Comparison of ENCODE assay signal across 2 cellular contexts in the genomic region with DNA sequence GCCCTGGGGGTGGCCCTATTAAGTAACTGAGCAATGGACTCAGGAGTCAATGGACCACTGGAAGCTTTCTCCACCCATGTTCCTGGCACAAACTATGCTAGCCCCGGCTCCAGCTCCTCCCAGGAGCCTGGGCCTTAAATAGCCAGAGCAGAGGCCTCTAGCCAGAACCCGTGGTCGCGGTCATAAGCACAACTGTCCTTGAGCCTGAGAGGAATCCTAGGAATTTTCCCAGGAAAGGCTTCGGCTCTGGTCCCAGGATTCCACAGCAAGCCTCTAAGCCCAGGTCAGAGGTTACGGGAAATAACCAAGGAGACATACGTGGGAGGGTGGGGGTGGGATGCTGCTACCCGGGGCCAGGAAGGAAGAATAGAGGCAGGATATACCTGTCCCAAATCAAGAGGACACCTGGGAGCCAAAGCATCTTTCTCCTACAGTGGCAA.
TF ChIP-seq lines count a peak whose summit lies in the region.

No MANE protein-coding gene starts in this region.

TF ChIP-seq in IMR-90, 13 proteins besides CTCF, POLR2A, EP300 and RAD21:
- TF ChIP-seq MAZ (IDR thresholded peaks at IDR 0.05; ENCODE audit: borderline replicate concordance, low read depth, low read length), result no peak
- TF ChIP-seq NFE2L2 (IDR thresholded peaks at IDR 0.05; ENCODE audit: low read depth, low read length), result no peak
- TF ChIP-seq SMC3 (IDR thresholded peaks at IDR 0.05; ENCODE audit: low read depth, low read length), result no peak
- TF ChIP-seq RCOR1 (IDR thresholded peaks at IDR 0.05; ENCODE audit: insufficient replicate concordance, low read length), result no peak
- TF ChIP-seq, protein P1, sequence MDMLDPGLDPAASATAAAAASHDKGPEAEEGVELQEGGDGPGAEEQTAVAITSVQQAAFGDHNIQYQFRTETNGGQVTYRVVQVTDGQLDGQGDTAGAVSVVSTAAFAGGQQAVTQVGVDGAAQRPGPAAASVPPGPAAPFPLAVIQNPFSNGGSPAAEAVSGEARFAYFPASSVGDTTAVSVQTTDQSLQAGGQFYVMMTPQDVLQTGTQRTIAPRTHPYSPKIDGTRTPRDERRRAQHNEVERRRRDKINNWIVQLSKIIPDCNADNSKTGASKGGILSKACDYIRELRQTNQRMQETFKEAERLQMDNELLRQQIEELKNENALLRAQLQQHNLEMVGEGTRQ (IDR thresholded peaks at IDR 0.05; ENCODE audit: low read depth, low read length), result no peak
- TF ChIP-seq FOS (IDR thresholded peaks at IDR 0.05; ENCODE audit: low read depth, low read length), result no peak
- TF ChIP-seq MAFK (IDR thresholded peaks at IDR 0.05; ENCODE audit: low read depth, low read length), result no peak
- TF ChIP-seq CHD1 (IDR thresholded peaks at IDR 0.05; ENCODE audit: low read depth, low read length), result no peak
- TF ChIP-seq CEBPB (IDR thresholded peaks at IDR 0.05; ENCODE audit: low read depth, low read length), result no peak
- TF ChIP-seq MXI1 (IDR thresholded peaks at IDR 0.05; ENCODE audit: borderline replicate concordance, low read depth, low read length), result no peak
- TF ChIP-seq, protein P2, sequence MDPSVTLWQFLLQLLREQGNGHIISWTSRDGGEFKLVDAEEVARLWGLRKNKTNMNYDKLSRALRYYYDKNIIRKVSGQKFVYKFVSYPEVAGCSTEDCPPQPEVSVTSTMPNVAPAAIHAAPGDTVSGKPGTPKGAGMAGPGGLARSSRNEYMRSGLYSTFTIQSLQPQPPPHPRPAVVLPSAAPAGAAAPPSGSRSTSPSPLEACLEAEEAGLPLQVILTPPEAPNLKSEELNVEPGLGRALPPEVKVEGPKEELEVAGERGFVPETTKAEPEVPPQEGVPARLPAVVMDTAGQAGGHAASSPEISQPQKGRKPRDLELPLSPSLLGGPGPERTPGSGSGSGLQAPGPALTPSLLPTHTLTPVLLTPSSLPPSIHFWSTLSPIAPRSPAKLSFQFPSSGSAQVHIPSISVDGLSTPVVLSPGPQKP (IDR thresholded peaks at IDR 0.05; ENCODE audit: borderline replicate concordance, low read depth, low read length), result no peak
- no peak for TF ChIP-seq BHLHE40 (IDR thresholded peaks at IDR 0.05; ENCODE audit: low read depth, low read length)
- TF ChIP-seq RFX5 (IDR thresholded peaks at IDR 0.05; ENCODE audit: low read depth, low read length), result no peak

TF ChIP-seq in H1, 55 proteins besides CTCF, POLR2A, EP300 and RAD21:
- TF ChIP-seq TEAD4 (IDR thresholded peaks at IDR 0.05; ENCODE audit: low read depth, low read length), result peak; percentile 82
- TF ChIP-seq CBX5 (IDR thresholded peaks at IDR 0.05; ENCODE audit: low read depth, low read length), result no peak
